In genomic region chr17:83119987-83120864, GRCh38 we compare ENCODE assay signal across 8 cellular contexts. TPM values are rescaled to one million over a fixed set of nuclear protein-coding genes. Genes with fewer than 3 reads are reported as not detected.
DNase-seq lines count a peak whose midpoint lies in the region; ATAC-seq and TF ChIP-seq lines count a peak whose summit lies in the region.

No MANE protein-coding gene starts in this region.

- no peaks in the 10 kb centered on the region for H3K36me3 Mint-ChIP-seq in activated CD4-positive, alpha-beta memory T cell treated with anti-CD3 and anti-CD28 coated beads, Interleukin-2, amount 10 ng/mL, durations not matched to agents 7 days and 5 days (ENCODE audit: low read depth)
- H3K36me3 Mint-ChIP-seq in neural progenitor cell = no peaks in the 10 kb centered on the region

- H4K20me1 ChIP-seq in neural progenitor cell (ENCODE audit: low read depth) = no peaks in the 10 kb centered on the region
- no peaks in the 10 kb centered on the region for H4K20me1 ChIP-seq in PC-9 (ENCODE audit: insufficient read depth)

- H3K27me3 ChIP-seq in neural progenitor cell (peaks cover 61% of the 10 kb centered on the region), PC-9 (ENCODE audit: insufficient read depth, low read depth) (no peaks in the 10 kb centered on the region)

- intact Hi-C loops in PC-9 (cut with micrococcal nuclease; ENCODE audit: unreplicated experiment) = no loop called here

- H3K4me3 Mint-ChIP-seq in activated CD4-positive, alpha-beta memory T cell treated with anti-CD3 and anti-CD28 coated beads, Interleukin-2, amount 10 ng/mL, durations not matched to agents 7 days and 5 days = peak overlapping the region; percentile 50
- H3K4me3 Mint-ChIP-seq in neural progenitor cell = peak overlapping the region; percentile 15

- DNase-seq in activated CD4-positive, CD25-positive, alpha-beta regulatory T cell treated with anti-CD3 and anti-CD28 coated beads, Interleukin-2, amount 50 U/mL, for 72 hours = no peak
- peak; percentile 45 for DNase-seq in activated CD4-positive, alpha-beta memory T cell treated with anti-CD3 and anti-CD28 coated beads, Interleukin-2, amount 10 ng/mL, durations not matched to agents 7 days and 5 days
- DNase-seq in neural progenitor cell (ENCODE audit: low spot score) (no peak), NCI-H1417 (lab: John Stamatoyannopoulos, UW) (no peak), PC-9 (no peak), cerebellum (ENCODE audit: low spot score) (no peak)

- H3K9me3 ChIP-seq in neural progenitor cell (ENCODE audit: low read depth) = no peaks in the 10 kb centered on the region
- H3K9me3 ChIP-seq in PC-9 (ENCODE audit: insufficient read depth, low read depth) = no peaks in the 10 kb centered on the region

- BruUV-seq in PC-9 (replicated peaks; lab: Mats Ljungman, UMichigan) = no TSS peak

- H3K79me2 ChIP-seq in neural progenitor cell (ENCODE audit: low read depth) (no peaks in the 10 kb centered on the region), PC-9 (ENCODE audit: low read depth) (no peaks in the 10 kb centered on the region)

- H3K27ac Mint-ChIP-seq in activated CD4-positive, alpha-beta memory T cell treated with anti-CD3 and anti-CD28 coated beads, Interleukin-2, amount 10 ng/mL, durations not matched to agents 7 days and 5 days = no peak overlapping the region
- no peak overlapping the region for H3K27ac Mint-ChIP-seq in neural progenitor cell

- POLR2A ChIA-PET in activated CD4-positive, alpha-beta memory T cell treated with anti-CD3 and anti-CD28 coated beads, Interleukin-2, amount 10 ng/mL, durations not matched to agents 7 days and 5 days (lab: Charles Lee) = no interaction called here
- POLR2A ChIA-PET in PC-9 (lab: Charles Lee; ENCODE audit: unreplicated experiment) = interaction anchor here (0.7 kb wide), 1 partner anchor 405 kb away, joined by 3 read pairs; no protein-coding TSS in a partner anchor

- H3K9ac ChIP-seq in neural progenitor cell = no peak overlapping the region

- H2AFZ ChIP-seq in neural progenitor cell (replicated peaks) (no peak overlapping the region), PC-9 (no peak overlapping the region)

- H3K36me3 ChIP-seq in neural progenitor cell (no peaks in the 10 kb centered on the region), PC-9 (ENCODE audit: low read depth) (no peaks in the 10 kb centered on the region)

- peak; percentile 46 to 72 for ATAC-seq in activated CD4-positive, CD25-positive, alpha-beta regulatory T cell treated with anti-CD3 and anti-CD28 coated beads, Interleukin-2, amount 50 U/mL, for 24 hours
- peak; percentile 86 for ATAC-seq in HG03175 (IDR thresholded peaks at IDR 0.05; ENCODE audit: unreplicated experiment)

- H3K4me3 ChIP-seq in neural progenitor cell (peak overlapping the region; percentile 34), PC-9 (no peak overlapping the region)

- peak overlapping the region; percentile 73 for H3K4me2 ChIP-seq in neural progenitor cell
- no peak overlapping the region for H3K4me2 ChIP-seq in PC-9

- H3F3A ChIP-seq in neural progenitor cell (ENCODE audit: low read depth) (peaks cover 5% of the 10 kb centered on the region), PC-9 (ENCODE audit: insufficient read depth, low read depth) (no peaks in the 10 kb centered on the region)

- no peak for TF ChIP-seq CTCF in neural progenitor cell (IDR thresholded peaks at IDR 0.05)
- no peak for TF ChIP-seq CTCF in PC-9 (conservative IDR thresholded peaks at IDR 0.05)

- H3K27ac ChIP-seq in neural progenitor cell (no peak overlapping the region), PC-9 (no peak overlapping the region)

- no peaks in the 10 kb centered on the region for H3K9me2 ChIP-seq in PC-9 (ENCODE audit: insufficient read depth)

- peaks cover 43% of the 10 kb centered on the region for H3K27me3 Mint-ChIP-seq in activated CD4-positive, alpha-beta memory T cell treated with anti-CD3 and anti-CD28 coated beads, Interleukin-2, amount 10 ng/mL, durations not matched to agents 7 days and 5 days
- H3K27me3 Mint-ChIP-seq in neural progenitor cell (ENCODE audit: insufficient read depth, low read depth) = peaks cover 39% of the 10 kb centered on the region

- H3K4me1 ChIP-seq in neural progenitor cell (peaks cover 7% of the 10 kb centered on the region), PC-9 (replicated peaks; ENCODE audit: insufficient read depth) (no peaks in the 10 kb centered on the region)

- CTCF ChIA-PET in activated CD4-positive, alpha-beta memory T cell treated with anti-CD3 and anti-CD28 coated beads, Interleukin-2, amount 10 ng/mL, durations not matched to agents 7 days and 5 days (lab: Charles Lee) = no interaction called here
- CTCF ChIA-PET in PC-9 (lab: Charles Lee) = no interaction called here

- H3K4me1 Mint-ChIP-seq in activated CD4-positive, alpha-beta memory T cell treated with anti-CD3 and anti-CD28 coated beads, Interleukin-2, amount 10 ng/mL, durations not matched to agents 7 days and 5 days = peaks cover 26% of the 10 kb centered on the region
- H3K4me1 Mint-ChIP-seq in neural progenitor cell = peaks cover 28% of the 10 kb centered on the region

- no peaks in the 10 kb centered on the region for H3K9me3 Mint-ChIP-seq in activated CD4-positive, alpha-beta memory T cell treated with anti-CD3 and anti-CD28 coated beads, Interleukin-2, amount 10 ng/mL, durations not matched to agents 7 days and 5 days
- peaks cover 4% of the 10 kb centered on the region for H3K9me3 Mint-ChIP-seq in neural progenitor cell

RNA-seq across cellular contexts. Expression of gene METRNL, which starts 40.8 kb away (rescaled TPM):
- total RNA-seq in activated CD4-positive, alpha-beta memory T cell treated with anti-CD3 and anti-CD28 coated beads, Interleukin-2, amount 10 ng/mL, durations not matched to agents 7 days and 5 days = 10 to 100 TPM; 27.3 to 28.1 TPM
- total RNA-seq in neural progenitor cell (ENCODE audit: low replicate concordance) (3.6 and 12.9 TPM in 2 replicates), PC-9 (2021) (44.6 and 61.7 TPM in 2 replicates), cerebellum (14.2 TPM)
